ENCODE assay signal across 1 cellular context in the genomic region with DNA sequence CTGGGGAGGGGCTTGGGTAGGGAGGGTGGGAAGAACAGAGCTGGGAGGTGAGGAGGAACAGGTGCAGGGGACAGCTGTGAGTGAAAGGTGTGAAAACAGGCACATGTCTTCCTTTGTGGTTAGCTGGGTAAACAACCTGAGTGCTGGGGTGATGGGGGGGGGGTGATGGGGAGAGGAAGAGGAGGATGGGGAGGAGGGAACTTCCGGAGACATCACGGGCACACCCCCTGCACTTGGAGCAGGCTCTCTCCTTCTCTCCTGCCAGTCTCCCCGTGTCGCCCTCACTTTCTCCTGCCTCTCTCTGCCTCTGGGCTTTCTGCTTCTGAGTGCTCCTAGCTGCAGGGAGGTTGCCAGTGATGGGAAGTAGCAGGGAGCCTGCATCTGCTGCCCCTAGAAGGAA.
TF ChIP-seq lines count a peak whose summit lies in the region.

No MANE protein-coding gene starts in this region.

TF ChIP-seq in K562, 482 proteins besides CTCF, POLR2A, EP300 and RAD21:
- TF ChIP-seq, protein P1, sequence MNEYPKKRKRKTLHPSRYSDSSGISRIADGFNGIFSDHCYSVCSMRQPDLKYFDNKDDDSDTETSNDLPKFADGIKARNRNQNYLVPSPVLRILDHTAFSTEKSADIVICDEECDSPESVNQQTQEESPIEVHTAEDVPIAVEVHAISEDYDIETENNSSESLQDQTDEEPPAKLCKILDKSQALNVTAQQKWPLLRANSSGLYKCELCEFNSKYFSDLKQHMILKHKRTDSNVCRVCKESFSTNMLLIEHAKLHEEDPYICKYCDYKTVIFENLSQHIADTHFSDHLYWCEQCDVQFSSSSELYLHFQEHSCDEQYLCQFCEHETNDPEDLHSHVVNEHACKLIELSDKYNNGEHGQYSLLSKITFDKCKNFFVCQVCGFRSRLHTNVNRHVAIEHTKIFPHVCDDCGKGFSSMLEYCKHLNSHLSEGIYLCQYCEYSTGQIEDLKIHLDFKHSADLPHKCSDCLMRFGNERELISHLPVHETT (CRISPR knock-in tag; conservative IDR thresholded peaks at IDR 0.05 in 1 of 2, IDR thresholded peaks at IDR 0.05 in 1 of 2) = no peak
- TF ChIP-seq, protein P2, sequence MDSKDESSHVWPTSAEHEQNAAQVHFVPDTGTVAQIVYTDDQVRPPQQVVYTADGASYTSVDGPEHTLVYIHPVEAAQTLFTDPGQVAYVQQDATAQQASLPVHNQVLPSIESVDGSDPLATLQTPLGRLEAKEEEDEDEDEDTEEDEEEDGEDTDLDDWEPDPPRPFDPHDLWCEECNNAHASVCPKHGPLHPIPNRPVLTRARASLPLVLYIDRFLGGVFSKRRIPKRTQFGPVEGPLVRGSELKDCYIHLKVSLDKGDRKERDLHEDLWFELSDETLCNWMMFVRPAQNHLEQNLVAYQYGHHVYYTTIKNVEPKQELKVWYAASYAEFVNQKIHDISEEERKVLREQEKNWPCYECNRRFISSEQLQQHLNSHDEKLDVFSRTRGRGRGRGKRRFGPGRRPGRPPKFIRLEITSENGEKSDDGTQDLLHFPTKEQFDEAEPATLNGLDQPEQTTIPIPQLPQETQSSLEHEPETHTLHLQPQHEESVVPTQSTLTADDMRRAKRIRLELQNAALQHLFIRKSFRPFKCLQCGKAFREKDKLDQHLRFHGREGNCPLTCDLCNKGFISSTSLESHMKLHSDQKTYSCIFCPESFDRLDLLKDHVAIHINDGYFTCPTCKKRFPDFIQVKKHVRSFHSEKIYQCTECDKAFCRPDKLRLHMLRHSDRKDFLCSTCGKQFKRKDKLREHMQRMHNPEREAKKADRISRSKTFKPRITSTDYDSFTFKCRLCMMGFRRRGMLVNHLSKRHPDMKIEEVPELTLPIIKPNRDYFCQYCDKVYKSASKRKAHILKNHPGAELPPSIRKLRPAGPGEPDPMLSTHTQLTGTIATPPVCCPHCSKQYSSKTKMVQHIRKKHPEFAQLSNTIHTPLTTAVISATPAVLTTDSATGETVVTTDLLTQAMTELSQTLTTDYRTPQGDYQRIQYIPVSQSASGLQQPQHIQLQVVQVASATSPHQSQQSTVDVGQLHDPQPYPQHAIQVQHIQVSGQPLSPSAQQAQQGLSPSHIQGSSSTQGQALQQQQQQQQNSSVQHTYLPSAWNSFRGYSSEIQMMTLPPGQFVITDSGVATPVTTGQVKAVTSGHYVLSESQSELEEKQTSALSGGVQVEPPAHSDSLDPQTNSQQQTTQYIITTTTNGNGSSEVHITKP (IDR thresholded peaks at IDR 0.05; ENCODE audit: partially characterized antibody) = peak; percentile 74
TF ChIP-seq in K562: peak in this region for 1.
